Comparison of ENCODE assay signal across 8 cellular contexts in genomic region chr3:48472673-48472922, GRCh38. TPM values are rescaled to one million over a fixed set of nuclear protein-coding genes. Genes with fewer than 3 reads are reported as not detected.
DNase-seq lines count a peak whose midpoint lies in the region; ATAC-seq and TF ChIP-seq lines count a peak whose summit lies in the region.

No MANE protein-coding gene starts in this region.

- H3K9ac ChIP-seq in SK-N-SH = peak overlapping the region; percentile 79

- intact Hi-C loops in prostate gland (cut with DNase I) = no loop called here

- peaks cover 53% of the 10 kb centered on the region for H3K79me2 ChIP-seq in SK-N-SH (ENCODE audit: insufficient read depth)

- no peaks in the 10 kb centered on the region for H3K27me3 Mint-ChIP-seq in activated CD8-positive, alpha-beta memory T cell treated with anti-CD3 and anti-CD28 coated beads, Interleukin-2, amount 10 ng/mL, durations not matched to agents 7 days and 5 days

- H3K4me1 ChIP-seq in SK-N-SH (ENCODE audit: control insufficient read depth in 1 of 2, insufficient read depth in 2 of 2, low read depth in 1 of 2, low read length in 1 of 2) (peaks cover 0 to 32% of the 10 kb centered on the region in 2 experiments; a peak in 1 of 4 replicates), prostate gland (replicated peaks) (peaks cover 30% of the 10 kb centered on the region)

- H3K27ac ChIP-seq in SK-N-SH (ENCODE audit: low read depth in 2 of 2, low read length in 1 of 2) (peak overlapping the region; percentile 80 to 87), prostate gland (peak overlapping the region; percentile 93 to 98)

- CTCF ChIA-PET in activated CD8-positive, alpha-beta memory T cell treated with anti-CD3 and anti-CD28 coated beads, Interleukin-2, amount 10 ng/mL, durations not matched to agents 7 days and 5 days (lab: Charles Lee) = interaction anchor here (0.9 to 9.7 kb wide), 16 partner anchors 12 to 184 kb away, joined by 3 to 101 read pairs (median 5); partner anchors contain the start of genes ATRIP, PFKFB4, SHISA5 and SLC26A6
- CTCF ChIA-PET in SK-N-SH (lab: Yijun Ruan, JAX) = interaction anchor here (0.6 to 6.4 kb wide), 14 partner anchors 10 to 907 kb away, joined by 3 to 27 read pairs (median 5); partner anchors contain the start of gene SHISA5

- H3K27me3 ChIP-seq in SK-N-SH (ENCODE audit: insufficient read depth) = no peaks in the 10 kb centered on the region
- no peaks in the 10 kb centered on the region for H3K27me3 ChIP-seq in prostate gland (replicated peaks; ENCODE audit: insufficient read depth)

- TF ChIP-seq CTCF in SK-N-SH (IDR thresholded peaks at IDR 0.05) (no peak), fibroblast of the aortic adventitia (IDR thresholded peaks at IDR 0.05; ENCODE audit: insufficient read depth, low read length) (no peak), prostate gland (IDR thresholded peaks at IDR 0.05) (no peak)

- no peak for TF ChIP-seq POLR2A in prostate gland (IDR thresholded peaks at IDR 0.05)

- no peaks in the 10 kb centered on the region for H3K9me2 ChIP-seq in SK-N-SH

- peaks cover 35% of the 10 kb centered on the region for H3K36me3 Mint-ChIP-seq in activated CD8-positive, alpha-beta memory T cell treated with anti-CD3 and anti-CD28 coated beads, Interleukin-2, amount 10 ng/mL, durations not matched to agents 7 days and 5 days

- peaks cover 73% of the 10 kb centered on the region for H3K4me1 Mint-ChIP-seq in activated CD8-positive, alpha-beta memory T cell treated with anti-CD3 and anti-CD28 coated beads, Interleukin-2, amount 10 ng/mL, durations not matched to agents 7 days and 5 days

- peak; percentile 35 for ATAC-seq in activated CD8-positive, alpha-beta memory T cell treated with anti-CD3 and anti-CD28 coated beads, Interleukin-2, amount 10 ng/mL, durations not matched to agents 7 days and 5 days
- no peak for ATAC-seq in HG02973 (IDR thresholded peaks at IDR 0.05; ENCODE audit: unreplicated experiment)

- H3K9me3 ChIP-seq in SK-N-SH (no peaks in the 10 kb centered on the region), prostate gland (no peaks in the 10 kb centered on the region)

- H3K9me3 Mint-ChIP-seq in activated CD8-positive, alpha-beta memory T cell treated with anti-CD3 and anti-CD28 coated beads, Interleukin-2, amount 10 ng/mL, durations not matched to agents 7 days and 5 days (ENCODE audit: low read depth) = no peaks in the 10 kb centered on the region

- no peak for TF ChIP-seq EP300 in SK-N-SH (IDR thresholded peaks at IDR 0.05; ENCODE audit: borderline replicate concordance in 1 of 2, low read depth in 1 of 2, low read length in 1 of 2)

- no peak overlapping the region for H2AFZ ChIP-seq in SK-N-SH (ENCODE audit: low read depth)

- H4K20me1 ChIP-seq in SK-N-SH (ENCODE audit: insufficient read depth) = no peaks in the 10 kb centered on the region

- H3K27ac Mint-ChIP-seq in activated CD8-positive, alpha-beta memory T cell treated with anti-CD3 and anti-CD28 coated beads, Interleukin-2, amount 10 ng/mL, durations not matched to agents 7 days and 5 days = peak overlapping the region; percentile 95

- POLR2A ChIA-PET in SK-N-SH (lab: Yijun Ruan, JAX) = interaction anchor here (2.2 kb wide), 1 partner anchor 31 kb away, joined by 9 read pairs; the partner anchor contains the start of gene SHISA5

- no peak for TF ChIP-seq RAD21 in SK-N-SH (IDR thresholded peaks at IDR 0.05; ENCODE audit: low read length)

- H3K4me3 Mint-ChIP-seq in activated CD8-positive, alpha-beta memory T cell treated with anti-CD3 and anti-CD28 coated beads, Interleukin-2, amount 10 ng/mL, durations not matched to agents 7 days and 5 days = peak overlapping the region; percentile 85

- H3F3A ChIP-seq in SK-N-SH (replicated peaks; ENCODE audit: insufficient read depth) = peaks cover 7% of the 10 kb centered on the region

- H3K4me2 ChIP-seq in SK-N-SH = peak overlapping the region; percentile 82

- DNase-seq in activated CD8-positive, alpha-beta memory T cell treated with anti-CD3 and anti-CD28 coated beads, Interleukin-2, amount 10 ng/mL, durations not matched to agents 7 days and 5 days = no peak
- no peak for DNase-seq in activated CD8-positive, alpha-beta memory T cell treated with anti-CD3 and anti-CD28 coated beads for 24 hours
- peak; percentile 48 for DNase-seq in SK-N-SH
- no peak for DNase-seq in fibroblast of the aortic adventitia (ENCODE audit: low read depth)
- DNase-seq in prostate gland (ENCODE audit: low spot score) = no peak
- DNase-seq in medulla oblongata (ENCODE audit: extremely low spot score) = no peak
- DNase-seq in NCI-H2196 (lab: John Stamatoyannopoulos, UW; ENCODE audit: unreplicated experiment) = no peak

- peaks cover 0 to 14% of the 10 kb centered on the region in 2 experiments for H3K36me3 ChIP-seq in SK-N-SH (replicated peaks in 1 of 2; ENCODE audit: control insufficient read depth in 1 of 2, insufficient read depth in 2 of 2, low read length in 1 of 2)
- peaks cover 0 to 7% of the 10 kb centered on the region in 2 donors for H3K36me3 ChIP-seq in prostate gland

- peak overlapping the region; percentile 61 to 65 for H3K4me3 ChIP-seq in SK-N-SH (ENCODE audit: low read depth in 2 of 2, low read length in 1 of 2)
- peak overlapping the region; percentile 78 for H3K4me3 ChIP-seq in fibroblast of the aortic adventitia (ENCODE audit: low read depth, low read length)
- peak overlapping the region; percentile 36 to 51 for H3K4me3 ChIP-seq in prostate gland

- 31% methylated on average over 5 of the region's 5 CpGs for WGBS in SK-N-SH (ENCODE audit: low lambda C conversion rate)
- 0% methylated on average over 5 of the region's 5 CpGs for WGBS in prostate gland

TF ChIP-seq in SK-N-SH, 30 proteins besides CTCF, POLR2A, EP300 and RAD21 (continues in another document):
- no peak for TF ChIP-seq RCOR1 (IDR thresholded peaks at IDR 0.05; ENCODE audit: low read length)
- TF ChIP-seq POLR2AphosphoS5 (IDR thresholded peaks at IDR 0.05; ENCODE audit: low read depth, low read length) = no peak
- TF ChIP-seq NRF1 (IDR thresholded peaks at IDR 0.05; ENCODE audit: low read depth, low read length) = no peak
- no peak for TF ChIP-seq GATA2 (CRISPR knock-in tag; IDR thresholded peaks at IDR 0.05)
- TF ChIP-seq TAF1 (IDR thresholded peaks at IDR 0.05; ENCODE audit: borderline replicate concordance, low read depth, low read length) = no peak
- TF ChIP-seq SMC3 (IDR thresholded peaks at IDR 0.05; ENCODE audit: low read depth, low read length) = no peak
- no peak for TF ChIP-seq USF2 (IDR thresholded peaks at IDR 0.05; ENCODE audit: borderline replicate concordance, low read depth, low read length)
- TF ChIP-seq YY1 (IDR thresholded peaks at IDR 0.05; ENCODE audit: low read depth) = no peak; the same call in 1 of the 2 replicates
- no peak for TF ChIP-seq MXI1 (IDR thresholded peaks at IDR 0.05; ENCODE audit: low read depth, low read length)

RNA-seq across cellular contexts. Expression of gene ATRIP, which starts 26.1 kb away (rescaled TPM):
- total RNA-seq in activated CD8-positive, alpha-beta memory T cell treated with anti-CD3 and anti-CD28 coated beads, Interleukin-2, amount 10 ng/mL, durations not matched to agents 7 days and 5 days = 10 to 100 TPM; 20.9 to 21.2 TPM
- polyA plus RNA-seq in SK-N-SH (2012; rRNA removed) = 5.6 and 6.5 TPM in 2 replicates
- polyA plus RNA-seq in SK-N-SH (2012; cell fraction: cytosol; rRNA removed) = 4.0 and 4.3 TPM in 2 replicates
- 12.5 and 14.9 TPM in 2 replicates for polyA plus RNA-seq in SK-N-SH (2012; cell fraction: nucleus; rRNA removed)
- 4.0 and 14.5 TPM in 2 replicates for total RNA-seq in fibroblast of the aortic adventitia (ENCODE audit: low replicate concordance)
- 10 to 100 TPM in 1 of 2 donors, 1 to 10 TPM in 1; 7.7 to 16.5 TPM for total RNA-seq in prostate gland

RNA-seq across cellular contexts. Expression of gene SHISA5, which starts 31.4 kb away (rescaled TPM):
- total RNA-seq in activated CD8-positive, alpha-beta memory T cell treated with anti-CD3 and anti-CD28 coated beads, Interleukin-2, amount 10 ng/mL, durations not matched to agents 7 days and 5 days = 100 to 1,000 TPM; 198 to 313 TPM
- 141 and 194 TPM in 2 replicates for polyA plus RNA-seq in SK-N-SH (2012; rRNA removed)
- 121 and 166 TPM in 2 replicates for polyA plus RNA-seq in SK-N-SH (2012; cell fraction: cytosol; rRNA removed)
- 102 and 112 TPM in 2 replicates for polyA plus RNA-seq in SK-N-SH (2012; cell fraction: nucleus; rRNA removed)
- total RNA-seq in fibroblast of the aortic adventitia (ENCODE audit: low replicate concordance) (60.4 and 107 TPM in 2 replicates), prostate gland (100 to 1,000 TPM; 152 to 231 TPM)

RNA-seq across cellular contexts. Expression of gene TMA7, which starts 32.5 kb away (rescaled TPM):
- total RNA-seq in activated CD8-positive, alpha-beta memory T cell treated with anti-CD3 and anti-CD28 coated beads, Interleukin-2, amount 10 ng/mL, durations not matched to agents 7 days and 5 days = 100 to 1,000 TPM; 219 to 298 TPM
- polyA plus RNA-seq in SK-N-SH (2012; rRNA removed) = 393 and 438 TPM in 2 replicates
- polyA plus RNA-seq in SK-N-SH (2012; cell fraction: cytosol; rRNA removed) = 655 and 1,170 TPM in 2 replicates
- 91.0 and 95.9 TPM in 2 replicates for polyA plus RNA-seq in SK-N-SH (2012; cell fraction: nucleus; rRNA removed)
- total RNA-seq in fibroblast of the aortic adventitia (ENCODE audit: low replicate concordance) (234 and 390 TPM in 2 replicates), prostate gland (100 to 1,000 TPM; 310 to 446 TPM)

RNA-seq across cellular contexts. Expression of gene CCDC51, which starts 32.7 kb away (rescaled TPM):
- 10 to 100 TPM; 18.4 to 21.9 TPM for total RNA-seq in activated CD8-positive, alpha-beta memory T cell treated with anti-CD3 and anti-CD28 coated beads, Interleukin-2, amount 10 ng/mL, durations not matched to agents 7 days and 5 days
- 24.2 and 29.6 TPM in 2 replicates for polyA plus RNA-seq in SK-N-SH (2012; rRNA removed)
- 22.7 and 27.4 TPM in 2 replicates for polyA plus RNA-seq in SK-N-SH (2012; cell fraction: cytosol; rRNA removed)
- 15.3 and 20.4 TPM in 2 replicates for polyA plus RNA-seq in SK-N-SH (2012; cell fraction: nucleus; rRNA removed)
- total RNA-seq in fibroblast of the aortic adventitia (ENCODE audit: low replicate concordance) (19.3 and 38.0 TPM in 2 replicates), prostate gland (10 to 100 TPM; 12.7 to 14.8 TPM)

RNA-seq across cellular contexts. Expression of gene PLXNB1, which starts 42.7 kb away (rescaled TPM):
- total RNA-seq in activated CD8-positive, alpha-beta memory T cell treated with anti-CD3 and anti-CD28 coated beads, Interleukin-2, amount 10 ng/mL, durations not matched to agents 7 days and 5 days = 1 to 10 TPM; 1.8 to 4.0 TPM
- polyA plus RNA-seq in SK-N-SH (2012; rRNA removed) = 38.0 and 39.8 TPM in 2 replicates
- 6.5 and 13.9 TPM in 2 replicates for polyA plus RNA-seq in SK-N-SH (2012; cell fraction: cytosol; rRNA removed)
- 195 and 267 TPM in 2 replicates for polyA plus RNA-seq in SK-N-SH (2012; cell fraction: nucleus; rRNA removed)
- 30.0 and 59.5 TPM in 2 replicates for total RNA-seq in fibroblast of the aortic adventitia (ENCODE audit: low replicate concordance)
- 100 to 1,000 TPM; 115 to 182 TPM for total RNA-seq in prostate gland
